21 cellular contexts compared by ENCODE assay signal in the genomic region with DNA sequence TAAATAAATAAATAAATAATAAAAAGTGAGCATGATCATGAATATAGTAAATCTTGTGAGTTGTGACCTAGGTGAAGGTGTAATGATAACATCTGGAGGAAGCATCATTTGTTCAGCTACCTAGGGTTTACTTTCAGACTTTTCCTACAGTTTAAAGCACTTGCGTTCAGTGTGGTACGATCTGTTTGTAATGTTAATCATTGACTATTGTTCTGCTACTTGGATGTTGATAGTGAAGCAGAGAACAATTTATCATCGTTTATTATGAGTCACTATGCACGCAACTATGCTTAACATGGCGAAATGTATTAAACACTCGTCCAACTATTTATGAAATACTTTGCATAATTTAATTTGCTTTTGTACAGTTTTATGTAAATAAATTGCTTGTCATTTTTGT.
"Had no signal": no experiment of that assay in that cellular context is flagged by ENCODE, and none has a peak within 500 bp of the region (broad histone marks: within the 10 kb centered on the region; RNA-seq: fewer than 3 reads in every experiment).

No MANE protein-coding gene starts in this region.

- H3K27me3 Mint-ChIP-seq: activated T-cell treated with anti-CD3 and anti-CD28 coated beads, Interleukin-2, amount 50 U/mL, for 24 hours; activated T-helper 17 cell treated with anti-CD3 and anti-CD28 coated beads, Interleukin-2, amount 50 U/mL, for 72 hours; central memory CD8-positive, alpha-beta T cell; stimulated activated naive CD8-positive, alpha-beta T cell treated with anti-CD3 and anti-CD28 coated beads, Interleukin-15, amount 100 ng/mL, for 72 hours had no signal

- H3K9me3 ChIP-seq: colonic mucosa, right lobe of liver, tibial artery had no signal

- H3K27ac Mint-ChIP-seq: activated naive CD4-positive, alpha-beta T cell treated with anti-CD3 and anti-CD28 coated beads, Interleukin-2, amount 50 U/mL, for 72 hours; activated T-cell treated with anti-CD3 and anti-CD28 coated beads, Interleukin-2, amount 50 U/mL, for 24 hours; activated T-helper 17 cell treated with anti-CD3 and anti-CD28 coated beads, Interleukin-2, amount 50 U/mL, for 72 hours; endodermal cell; nephron progenitor cell; stimulated activated effector memory CD8-positive, alpha-beta T cell treated with anti-CD3 and anti-CD28 coated beads, Interleukin-12 subunit alpha, Interleukin-12 subunit beta, amount 100 ng/mL, for 72 hours; stimulated activated naive CD8-positive, alpha-beta T cell treated with anti-CD3 and anti-CD28 coated beads, Interleukin-15, amount 100 ng/mL, for 72 hours had no signal

- H3K4me1 ChIP-seq: colonic mucosa, foreskin keratinocyte, right lobe of liver, tibial artery had no signal

- H3K9me3 Mint-ChIP-seq: endodermal cell; nephron progenitor cell; stimulated activated naive CD8-positive, alpha-beta T cell treated with anti-CD3 and anti-CD28 coated beads, Interleukin-15, amount 100 ng/mL, for 72 hours had no signal

- H3K4me3 Mint-ChIP-seq: activated T-cell treated with anti-CD3 and anti-CD28 coated beads, Interleukin-2, amount 50 U/mL, for 24 hours; activated T-helper 17 cell treated with anti-CD3 and anti-CD28 coated beads, Interleukin-2, amount 50 U/mL, for 72 hours; central memory CD8-positive, alpha-beta T cell; endodermal cell; nephron progenitor cell; stimulated activated effector memory CD8-positive, alpha-beta T cell treated with anti-CD3 and anti-CD28 coated beads, Interleukin-12 subunit alpha, Interleukin-12 subunit beta, amount 100 ng/mL, for 72 hours; stimulated activated naive CD8-positive, alpha-beta T cell treated with anti-CD3 and anti-CD28 coated beads, Interleukin-15, amount 100 ng/mL, for 72 hours had no signal

- H3K4me3 ChIP-seq: colonic mucosa, right lobe of liver, skin epidermis, tibial artery had no signal

- H3K27ac ChIP-seq: colonic mucosa, foreskin keratinocyte, right lobe of liver, skin epidermis, tibial artery had no signal

- DNase-seq: activated CD4-positive, alpha-beta T cell treated with anti-CD3 and anti-CD28 coated beads, Interleukin-2, amount 50 U/mL, for 4 hours; activated CD8-positive, alpha-beta memory T cell treated with anti-CD3 and anti-CD28 coated beads for 24 hours; activated CD8-positive, alpha-beta memory T cell treated with anti-CD3 and anti-CD28 coated beads, Interleukin-2, amount 50 U/mL, for 4 hours; activated T-cell treated with anti-CD3 and anti-CD28 coated beads, Interleukin-2, amount 50 U/mL, for 24 hours; aorta; colonic mucosa; endodermal cell; foreskin keratinocyte; kidney glomerular epithelial cell; left ventricle myocardium superior; nephron progenitor cell; right lobe of liver; stimulated activated CD4-positive, alpha-beta T cell treated with anti-CD3 and anti-CD28 coated beads, Interleukin-2, amount 100 ng/mL, for 24 hours; stimulated activated naive CD8-positive, alpha-beta T cell treated with anti-CD3 and anti-CD28 coated beads, Interleukin-15, amount 100 ng/mL, for 72 hours; T-helper 1 cell; tibial artery had no signal

- H3K4me1 Mint-ChIP-seq: activated T-helper 17 cell treated with anti-CD3 and anti-CD28 coated beads, Interleukin-2, amount 50 U/mL, for 72 hours; central memory CD8-positive, alpha-beta T cell; nephron progenitor cell; stimulated activated effector memory CD8-positive, alpha-beta T cell treated with anti-CD3 and anti-CD28 coated beads, Interleukin-12 subunit alpha, Interleukin-12 subunit beta, amount 100 ng/mL, for 72 hours; stimulated activated naive CD8-positive, alpha-beta T cell treated with anti-CD3 and anti-CD28 coated beads, Interleukin-15, amount 100 ng/mL, for 72 hours had no signal

- ATAC-seq: activated naive CD4-positive, alpha-beta T cell treated with anti-CD3 and anti-CD28 coated beads, Interleukin-2, amount 50 U/mL, for 72 hours; activated T-helper 17 cell treated with anti-CD3 and anti-CD28 coated beads, Interleukin-2, amount 50 U/mL, for 72 hours; foreskin keratinocyte; left ventricle myocardium superior; right lobe of liver; stimulated activated effector memory CD8-positive, alpha-beta T cell treated with anti-CD3 and anti-CD28 coated beads, Interleukin-12 subunit alpha, Interleukin-12 subunit beta, amount 100 ng/mL, for 72 hours; stimulated activated naive CD8-positive, alpha-beta T cell treated with anti-CD3 and anti-CD28 coated beads, Interleukin-15, amount 100 ng/mL, for 72 hours had no signal

- H3K36me3 Mint-ChIP-seq: activated naive CD4-positive, alpha-beta T cell treated with anti-CD3 and anti-CD28 coated beads, Interleukin-2, amount 50 U/mL, for 72 hours; stimulated activated effector memory CD8-positive, alpha-beta T cell treated with anti-CD3 and anti-CD28 coated beads, Interleukin-12 subunit alpha, Interleukin-12 subunit beta, amount 100 ng/mL, for 72 hours had no signal

- H3K36me3 ChIP-seq: colonic mucosa, right lobe of liver had no signal
